ENCODE assay signal across 8 cellular contexts in genomic region chr7:30845426-30846135, GRCh38.
DNase-seq lines count a peak whose midpoint lies in the region; ATAC-seq and TF ChIP-seq lines count a peak whose summit lies in the region.

No MANE protein-coding gene starts in this region.

- H3K4ac ChIP-seq in mesendoderm (ENCODE audit: low read depth, low read length) = no peak overlapping the region

- peaks cover 0 to 73% (median 32%) of the 10 kb centered on the region in 12 donors for H3K4me1 ChIP-seq in heart left ventricle
- H3K4me1 ChIP-seq in mesendoderm (ENCODE audit: control insufficient read depth, low read depth, low read length) = no peaks in the 10 kb centered on the region
- peaks cover 4% of the 10 kb centered on the region for H3K4me1 ChIP-seq in BE2C

- intact Hi-C loops in heart left ventricle (cut with DNase I) = no loop called here
- intact Hi-C loops in sciatic nerve (cut with DNase I) = no loop called here

- H3K36me3 ChIP-seq in heart left ventricle = no peaks in the 10 kb centered on the region
- no peaks in the 10 kb centered on the region for H3K36me3 ChIP-seq in mesendoderm (ENCODE audit: control insufficient read depth, insufficient read depth, low read length)
- H3K36me3 ChIP-seq in BE2C = no peaks in the 10 kb centered on the region

- H2BK5ac ChIP-seq in mesendoderm (ENCODE audit: low read length) = no peak overlapping the region

- H3K27me3 ChIP-seq in heart left ventricle (no peaks in the 10 kb centered on the region), mesendoderm (ENCODE audit: insufficient read depth, low read length, poor library complexity) (no peaks in the 10 kb centered on the region), BE2C (no peaks in the 10 kb centered on the region)

- no peak overlapping the region for H2BK15ac ChIP-seq in mesendoderm (replicated peaks; ENCODE audit: low read depth)

- no peak overlapping the region for H4K8ac ChIP-seq in mesendoderm (ENCODE audit: low read depth, low read length)

- no peak overlapping the region for H4K5ac ChIP-seq in mesendoderm (ENCODE audit: low read length)

- H3K56ac ChIP-seq in mesendoderm (ENCODE audit: low read length) = no peak overlapping the region

- no peak overlapping the region for H3K4me2 ChIP-seq in mesendoderm (ENCODE audit: low read length)

- H3K4me3 ChIP-seq in heart left ventricle = no peak overlapping the region
- H3K4me3 ChIP-seq in mesendoderm (ENCODE audit: low read length) = no peak overlapping the region
- no peak overlapping the region for H3K4me3 ChIP-seq in BE2C (ENCODE audit: low read depth, low read length)

- H3K9me3 ChIP-seq in heart left ventricle = no peaks in the 10 kb centered on the region
- no peaks in the 10 kb centered on the region for H3K9me3 ChIP-seq in BE2C

- H3K23ac ChIP-seq in mesendoderm (ENCODE audit: low read length) = no peak overlapping the region

- TF ChIP-seq CTCF in heart left ventricle (IDR thresholded peaks at IDR 0.05) (no peak), BE2C (IDR thresholded peaks at IDR 0.05; ENCODE audit: low read depth, low read length) (no peak)

- H3K27ac ChIP-seq in heart left ventricle (peak overlapping the region; percentile 35 to 88 (median 68)), mesendoderm (ENCODE audit: low read depth, low read length) (no peak overlapping the region)

- DNase-seq in EL (peak; percentile 53), amniotic stem cell (lab: John Stamatoyannopoulos, UW) (peak; percentile 28), heart left ventricle (peak; percentile 40 to 73 (median 53)), sciatic nerve (ENCODE audit: low spot score) (peak; percentile 75), mesendoderm (no peak), BE2C (no peak)

- no peak for TF ChIP-seq POLR2A in heart left ventricle (IDR thresholded peaks at IDR 0.05)

- H3K79me1 ChIP-seq in mesendoderm (ENCODE audit: low read length) = no peaks in the 10 kb centered on the region

- 47 to 63% (median 53%) methylated on average over 15 of the region's 15 CpGs for WGBS in heart left ventricle, 4 donors
- no CpG with 5 or more reads among the region's 15 CpGs for WGBS in mesendoderm (ENCODE audit: extremely low coverage, insufficient coverage, low lambda C conversion rate)

- no peak overlapping the region for H2BK120ac ChIP-seq in mesendoderm (ENCODE audit: low read depth, low read length)

- no peaks in the 10 kb centered on the region for H3K79me2 ChIP-seq in mesendoderm (ENCODE audit: control insufficient read depth, insufficient read depth, low read length)

- H2AK5ac ChIP-seq in mesendoderm (ENCODE audit: low read length) = no peak overlapping the region

- ATAC-seq in heart left ventricle = peak; percentile 27 to 71 (median 48)
- ATAC-seq in sciatic nerve = peak; percentile 55
- no peak for ATAC-seq in HG02763 (IDR thresholded peaks at IDR 0.05; ENCODE audit: unreplicated experiment)
- no peak for ATAC-seq in GM19395 (IDR thresholded peaks at IDR 0.05; ENCODE audit: unreplicated experiment)

- no peak overlapping the region for H3K9ac ChIP-seq in mesendoderm (ENCODE audit: low read length)

- H3K18ac ChIP-seq in mesendoderm (ENCODE audit: low read length) = no peak overlapping the region

Comparison
In these comparisons a context has a peak if more than half of its experiments do, and no peak if none do; other contexts are left out.
1. DNase-seq: peak in EL (single experiment), amniotic stem cell (single experiment), heart left ventricle (5 of 5) and sciatic nerve (single experiment); none in mesendoderm (single experiment) and BE2C (single experiment).
2. ATAC-seq: peak in heart left ventricle (4 of 4) and sciatic nerve (single experiment); none in HG02763 (single experiment) and GM19395 (single experiment).